1 cellular context compared by ENCODE assay signal in the genomic region with DNA sequence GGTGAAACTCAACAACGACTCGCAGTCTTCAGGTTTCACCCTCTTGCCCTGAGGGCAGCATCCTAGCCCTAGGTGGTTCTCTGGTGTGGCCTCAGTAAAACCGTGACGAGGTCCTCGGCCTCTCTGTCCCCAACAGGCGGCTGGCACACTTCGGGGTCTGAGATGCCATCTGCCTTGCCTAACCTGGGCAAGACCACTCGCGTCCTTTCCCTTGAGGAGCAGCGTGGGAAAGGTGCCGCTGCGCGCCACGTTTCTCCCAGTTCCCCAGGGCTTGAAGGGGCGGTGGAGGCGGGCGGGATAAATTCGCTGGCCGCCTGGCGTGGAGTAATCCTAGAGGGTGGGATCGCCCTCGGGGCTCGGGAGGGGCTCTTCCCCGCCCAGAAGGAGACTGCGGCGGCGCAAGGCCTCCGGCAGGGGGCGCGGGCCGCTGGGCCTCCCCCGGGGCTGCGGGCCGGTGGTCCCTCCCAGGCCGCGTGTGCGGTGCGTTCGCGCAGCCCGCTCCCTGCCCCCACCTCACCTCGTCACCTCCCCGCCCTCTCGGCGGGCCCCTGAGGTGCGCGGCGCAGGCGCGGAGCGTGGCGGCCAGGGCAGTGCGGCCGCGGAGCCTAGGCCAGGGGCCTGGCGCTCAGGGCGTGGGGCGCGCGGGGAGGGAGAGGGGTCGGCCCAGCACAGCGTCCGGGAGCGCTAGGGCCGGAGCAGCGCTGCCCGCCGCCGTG.
TF ChIP-seq lines count a peak whose summit lies in the region.

A gene with protein sequence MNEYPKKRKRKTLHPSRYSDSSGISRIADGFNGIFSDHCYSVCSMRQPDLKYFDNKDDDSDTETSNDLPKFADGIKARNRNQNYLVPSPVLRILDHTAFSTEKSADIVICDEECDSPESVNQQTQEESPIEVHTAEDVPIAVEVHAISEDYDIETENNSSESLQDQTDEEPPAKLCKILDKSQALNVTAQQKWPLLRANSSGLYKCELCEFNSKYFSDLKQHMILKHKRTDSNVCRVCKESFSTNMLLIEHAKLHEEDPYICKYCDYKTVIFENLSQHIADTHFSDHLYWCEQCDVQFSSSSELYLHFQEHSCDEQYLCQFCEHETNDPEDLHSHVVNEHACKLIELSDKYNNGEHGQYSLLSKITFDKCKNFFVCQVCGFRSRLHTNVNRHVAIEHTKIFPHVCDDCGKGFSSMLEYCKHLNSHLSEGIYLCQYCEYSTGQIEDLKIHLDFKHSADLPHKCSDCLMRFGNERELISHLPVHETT (plus strand): TSS at position 551 of the 716 bp plus-strand sequence. CDS start 5,263 bp downstream, outside the sequence.

TF ChIP-seq in K562, 482 proteins besides CTCF, POLR2A, EP300 and RAD21 (continued from another document and continues in another):
- TF ChIP-seq, protein P1, sequence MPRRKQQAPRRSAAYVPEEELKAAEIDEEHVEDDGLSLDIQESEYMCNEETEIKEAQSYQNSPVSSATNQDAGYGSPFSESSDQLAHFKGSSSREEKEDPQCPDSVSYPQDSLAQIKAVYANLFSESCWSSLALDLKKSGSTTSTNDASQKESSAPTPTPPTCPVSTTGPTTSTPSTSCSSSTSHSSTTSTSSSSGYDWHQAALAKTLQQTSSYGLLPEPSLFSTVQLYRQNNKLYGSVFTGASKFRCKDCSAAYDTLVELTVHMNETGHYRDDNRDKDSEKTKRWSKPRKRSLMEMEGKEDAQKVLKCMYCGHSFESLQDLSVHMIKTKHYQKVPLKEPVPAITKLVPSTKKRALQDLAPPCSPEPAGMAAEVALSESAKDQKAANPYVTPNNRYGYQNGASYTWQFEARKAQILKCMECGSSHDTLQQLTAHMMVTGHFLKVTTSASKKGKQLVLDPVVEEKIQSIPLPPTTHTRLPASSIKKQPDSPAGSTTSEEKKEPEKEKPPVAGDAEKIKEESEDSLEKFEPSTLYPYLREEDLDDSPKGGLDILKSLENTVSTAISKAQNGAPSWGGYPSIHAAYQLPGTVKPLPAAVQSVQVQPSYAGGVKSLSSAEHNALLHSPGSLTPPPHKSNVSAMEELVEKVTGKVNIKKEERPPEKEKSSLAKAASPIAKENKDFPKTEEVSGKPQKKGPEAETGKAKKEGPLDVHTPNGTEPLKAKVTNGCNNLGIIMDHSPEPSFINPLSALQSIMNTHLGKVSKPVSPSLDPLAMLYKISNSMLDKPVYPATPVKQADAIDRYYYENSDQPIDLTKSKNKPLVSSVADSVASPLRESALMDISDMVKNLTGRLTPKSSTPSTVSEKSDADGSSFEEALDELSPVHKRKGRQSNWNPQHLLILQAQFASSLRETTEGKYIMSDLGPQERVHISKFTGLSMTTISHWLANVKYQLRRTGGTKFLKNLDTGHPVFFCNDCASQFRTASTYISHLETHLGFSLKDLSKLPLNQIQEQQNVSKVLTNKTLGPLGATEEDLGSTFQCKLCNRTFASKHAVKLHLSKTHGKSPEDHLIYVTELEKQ (CRISPR knock-in tag; IDR thresholded peaks at IDR 0.05), result no peak
- 0 out of 2 replicates have a peak, but pooled peaks have one; percentile 3 for TF ChIP-seq PTBP1 (IDR thresholded peaks at IDR 0.05; ENCODE audit: low read depth, low read length)
- 0 out of 2 replicates have a peak, but pooled peaks have one; percentile 54 for TF ChIP-seq NR3C1 (CRISPR knock-in tag; IDR thresholded peaks at IDR 0.05)
- TF ChIP-seq SMARCC2 (IDR thresholded peaks at IDR 0.05; ENCODE audit: low read depth), result no peak
- TF ChIP-seq, protein P2, sequence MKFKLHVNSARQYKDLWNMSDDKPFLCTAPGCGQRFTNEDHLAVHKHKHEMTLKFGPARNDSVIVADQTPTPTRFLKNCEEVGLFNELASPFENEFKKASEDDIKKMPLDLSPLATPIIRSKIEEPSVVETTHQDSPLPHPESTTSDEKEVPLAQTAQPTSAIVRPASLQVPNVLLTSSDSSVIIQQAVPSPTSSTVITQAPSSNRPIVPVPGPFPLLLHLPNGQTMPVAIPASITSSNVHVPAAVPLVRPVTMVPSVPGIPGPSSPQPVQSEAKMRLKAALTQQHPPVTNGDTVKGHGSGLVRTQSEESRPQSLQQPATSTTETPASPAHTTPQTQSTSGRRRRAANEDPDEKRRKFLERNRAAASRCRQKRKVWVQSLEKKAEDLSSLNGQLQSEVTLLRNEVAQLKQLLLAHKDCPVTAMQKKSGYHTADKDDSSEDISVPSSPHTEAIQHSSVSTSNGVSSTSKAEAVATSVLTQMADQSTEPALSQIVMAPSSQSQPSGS (CRISPR knock-in tag; IDR thresholded peaks at IDR 0.05), result peak; percentile 52; the same call in 1 of the 2 replicates
- TF ChIP-seq ZNF121 (CRISPR knock-in tag; conservative IDR thresholded peaks at IDR 0.05), result peak; percentile 60
- 0 out of 2 replicates have a peak, but pooled peaks have one; percentile 23 for TF ChIP-seq MTA1 (IDR thresholded peaks at IDR 0.05; ENCODE audit: borderline replicate concordance)
- 0 out of 2 replicates have a peak, but pooled peaks have one; percentile 43 for TF ChIP-seq OTX1 (CRISPR knock-in tag; IDR thresholded peaks at IDR 0.05)
- TF ChIP-seq YY1 (IDR thresholded peaks at IDR 0.05; ENCODE audit: borderline replicate concordance in 1 of 3, control insufficient read depth in 1 of 3, extremely low read depth in 1 of 3, insufficient read depth in 3 of 3, insufficient read length in 1 of 3, insufficient replicate concordance in 2 of 3, low read depth in 1 of 3, low read length in 2 of 3), result peak in 2 of 3 experiments; percentile 48 to 69
- TF ChIP-seq, protein P3, sequence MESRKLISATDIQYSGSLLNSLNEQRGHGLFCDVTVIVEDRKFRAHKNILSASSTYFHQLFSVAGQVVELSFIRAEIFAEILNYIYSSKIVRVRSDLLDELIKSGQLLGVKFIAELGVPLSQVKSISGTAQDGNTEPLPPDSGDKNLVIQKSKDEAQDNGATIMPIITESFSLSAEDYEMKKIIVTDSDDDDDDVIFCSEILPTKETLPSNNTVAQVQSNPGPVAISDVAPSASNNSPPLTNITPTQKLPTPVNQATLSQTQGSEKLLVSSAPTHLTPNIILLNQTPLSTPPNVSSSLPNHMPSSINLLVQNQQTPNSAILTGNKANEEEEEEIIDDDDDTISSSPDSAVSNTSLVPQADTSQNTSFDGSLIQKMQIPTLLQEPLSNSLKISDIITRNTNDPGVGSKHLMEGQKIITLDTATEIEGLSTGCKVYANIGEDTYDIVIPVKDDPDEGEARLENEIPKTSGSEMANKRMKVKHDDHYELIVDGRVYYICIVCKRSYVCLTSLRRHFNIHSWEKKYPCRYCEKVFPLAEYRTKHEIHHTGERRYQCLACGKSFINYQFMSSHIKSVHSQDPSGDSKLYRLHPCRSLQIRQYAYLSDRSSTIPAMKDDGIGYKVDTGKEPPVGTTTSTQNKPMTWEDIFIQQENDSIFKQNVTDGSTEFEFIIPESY (CRISPR knock-in tag; IDR thresholded peaks at IDR 0.05), result peak; percentile 94
- TF ChIP-seq, protein P4, sequence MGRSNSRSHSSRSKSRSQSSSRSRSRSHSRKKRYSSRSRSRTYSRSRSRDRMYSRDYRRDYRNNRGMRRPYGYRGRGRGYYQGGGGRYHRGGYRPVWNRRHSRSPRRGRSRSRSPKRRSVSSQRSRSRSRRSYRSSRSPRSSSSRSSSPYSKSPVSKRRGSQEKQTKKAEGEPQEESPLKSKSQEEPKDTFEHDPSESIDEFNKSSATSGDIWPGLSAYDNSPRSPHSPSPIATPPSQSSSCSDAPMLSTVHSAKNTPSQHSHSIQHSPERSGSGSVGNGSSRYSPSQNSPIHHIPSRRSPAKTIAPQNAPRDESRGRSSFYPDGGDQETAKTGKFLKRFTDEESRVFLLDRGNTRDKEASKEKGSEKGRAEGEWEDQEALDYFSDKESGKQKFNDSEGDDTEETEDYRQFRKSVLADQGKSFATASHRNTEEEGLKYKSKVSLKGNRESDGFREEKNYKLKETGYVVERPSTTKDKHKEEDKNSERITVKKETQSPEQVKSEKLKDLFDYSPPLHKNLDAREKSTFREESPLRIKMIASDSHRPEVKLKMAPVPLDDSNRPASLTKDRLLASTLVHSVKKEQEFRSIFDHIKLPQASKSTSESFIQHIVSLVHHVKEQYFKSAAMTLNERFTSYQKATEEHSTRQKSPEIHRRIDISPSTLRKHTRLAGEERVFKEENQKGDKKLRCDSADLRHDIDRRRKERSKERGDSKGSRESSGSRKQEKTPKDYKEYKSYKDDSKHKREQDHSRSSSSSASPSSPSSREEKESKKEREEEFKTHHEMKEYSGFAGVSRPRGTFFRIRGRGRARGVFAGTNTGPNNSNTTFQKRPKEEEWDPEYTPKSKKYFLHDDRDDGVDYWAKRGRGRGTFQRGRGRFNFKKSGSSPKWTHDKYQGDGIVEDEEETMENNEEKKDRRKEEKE (IDR thresholded peaks at IDR 0.05; ENCODE audit: borderline replicate concordance in 1 of 2, control insufficient read depth in 1 of 2, low read depth in 2 of 2, low read length in 1 of 2), result 0 out of 4 replicates have a peak, but pooled peaks of 1 of the 2 experiments have one; percentile 22
- TF ChIP-seq TBL1XR1 (IDR thresholded peaks at IDR 0.05; ENCODE audit: low read length in 2 of 2), result peak in 1 of 2 experiments; percentile 77; a peak in 1 of 4 replicates
- TF ChIP-seq ZBTB7A (IDR thresholded peaks at IDR 0.05; ENCODE audit: borderline replicate concordance, control insufficient read depth, low read depth, low read length), result peak; percentile 98
- TF ChIP-seq HCFC1 (IDR thresholded peaks at IDR 0.05; ENCODE audit: low read depth, low read length), result peak; percentile 52
- TF ChIP-seq, protein P5, sequence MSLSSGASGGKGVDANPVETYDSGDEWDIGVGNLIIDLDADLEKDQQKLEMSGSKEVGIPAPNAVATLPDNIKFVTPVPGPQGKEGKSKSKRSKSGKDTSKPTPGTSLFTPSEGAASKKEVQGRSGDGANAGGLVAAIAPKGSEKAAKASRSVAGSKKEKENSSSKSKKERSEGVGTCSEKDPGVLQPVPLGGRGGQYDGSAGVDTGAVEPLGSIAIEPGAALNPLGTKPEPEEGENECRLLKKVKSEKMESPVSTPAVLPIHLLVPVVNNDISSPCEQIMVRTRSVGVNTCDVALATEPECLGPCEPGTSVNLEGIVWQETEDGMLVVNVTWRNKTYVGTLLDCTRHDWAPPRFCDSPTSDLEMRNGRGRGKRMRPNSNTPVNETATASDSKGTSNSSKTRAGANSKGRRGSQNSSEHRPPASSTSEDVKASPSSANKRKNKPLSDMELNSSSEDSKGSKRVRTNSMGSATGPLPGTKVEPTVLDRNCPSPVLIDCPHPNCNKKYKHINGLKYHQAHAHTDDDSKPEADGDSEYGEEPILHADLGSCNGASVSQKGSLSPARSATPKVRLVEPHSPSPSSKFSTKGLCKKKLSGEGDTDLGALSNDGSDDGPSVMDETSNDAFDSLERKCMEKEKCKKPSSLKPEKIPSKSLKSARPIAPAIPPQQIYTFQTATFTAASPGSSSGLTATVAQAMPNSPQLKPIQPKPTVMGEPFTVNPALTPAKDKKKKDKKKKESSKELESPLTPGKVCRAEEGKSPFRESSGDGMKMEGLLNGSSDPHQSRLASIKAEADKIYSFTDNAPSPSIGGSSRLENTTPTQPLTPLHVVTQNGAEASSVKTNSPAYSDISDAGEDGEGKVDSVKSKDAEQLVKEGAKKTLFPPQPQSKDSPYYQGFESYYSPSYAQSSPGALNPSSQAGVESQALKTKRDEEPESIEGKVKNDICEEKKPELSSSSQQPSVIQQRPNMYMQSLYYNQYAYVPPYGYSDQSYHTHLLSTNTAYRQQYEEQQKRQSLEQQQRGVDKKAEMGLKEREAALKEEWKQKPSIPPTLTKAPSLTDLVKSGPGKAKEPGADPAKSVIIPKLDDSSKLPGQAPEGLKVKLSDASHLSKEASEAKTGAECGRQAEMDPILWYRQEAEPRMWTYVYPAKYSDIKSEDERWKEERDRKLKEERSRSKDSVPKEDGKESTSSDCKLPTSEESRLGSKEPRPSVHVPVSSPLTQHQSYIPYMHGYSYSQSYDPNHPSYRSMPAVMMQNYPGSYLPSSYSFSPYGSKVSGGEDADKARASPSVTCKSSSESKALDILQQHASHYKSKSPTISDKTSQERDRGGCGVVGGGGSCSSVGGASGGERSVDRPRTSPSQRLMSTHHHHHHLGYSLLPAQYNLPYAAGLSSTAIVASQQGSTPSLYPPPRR (CRISPR knock-in tag; IDR thresholded peaks at IDR 0.05; ENCODE audit: borderline replicate concordance), result peak; percentile 88
- TF ChIP-seq, protein P6, sequence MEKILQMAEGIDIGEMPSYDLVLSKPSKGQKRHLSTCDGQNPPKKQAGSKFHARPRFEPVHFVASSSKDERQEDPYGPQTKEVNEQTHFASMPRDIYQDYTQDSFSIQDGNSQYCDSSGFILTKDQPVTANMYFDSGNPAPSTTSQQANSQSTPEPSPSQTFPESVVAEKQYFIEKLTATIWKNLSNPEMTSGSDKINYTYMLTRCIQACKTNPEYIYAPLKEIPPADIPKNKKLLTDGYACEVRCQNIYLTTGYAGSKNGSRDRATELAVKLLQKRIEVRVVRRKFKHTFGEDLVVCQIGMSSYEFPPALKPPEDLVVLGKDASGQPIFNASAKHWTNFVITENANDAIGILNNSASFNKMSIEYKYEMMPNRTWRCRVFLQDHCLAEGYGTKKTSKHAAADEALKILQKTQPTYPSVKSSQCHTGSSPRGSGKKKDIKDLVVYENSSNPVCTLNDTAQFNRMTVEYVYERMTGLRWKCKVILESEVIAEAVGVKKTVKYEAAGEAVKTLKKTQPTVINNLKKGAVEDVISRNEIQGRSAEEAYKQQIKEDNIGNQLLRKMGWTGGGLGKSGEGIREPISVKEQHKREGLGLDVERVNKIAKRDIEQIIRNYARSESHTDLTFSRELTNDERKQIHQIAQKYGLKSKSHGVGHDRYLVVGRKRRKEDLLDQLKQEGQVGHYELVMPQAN (IDR thresholded peaks at IDR 0.05; ENCODE audit: borderline replicate concordance), result peak; percentile 40; the same call in 1 of the 2 replicates
- TF ChIP-seq NR1H2 (CRISPR knock-in tag; IDR thresholded peaks at IDR 0.05), result no peak
- no peak for TF ChIP-seq ZNF311 (CRISPR knock-in tag; IDR thresholded peaks at IDR 0.05)
- no peak for TF ChIP-seq ATF1 (CRISPR knock-in tag; IDR thresholded peaks at IDR 0.05)
- TF ChIP-seq ATF1 (tag; IDR thresholded peaks at IDR 0.05), result peak; percentile 76
- no peak for TF ChIP-seq ZNF217 (CRISPR knock-in tag; IDR thresholded peaks at IDR 0.05)
- no peak for TF ChIP-seq PURB (CRISPR knock-in tag; IDR thresholded peaks at IDR 0.05; ENCODE audit: low read depth)
- peak; percentile 88 for TF ChIP-seq ZBTB1 (CRISPR knock-in tag; IDR thresholded peaks at IDR 0.05; ENCODE audit: borderline replicate concordance, low read depth)
- TF ChIP-seq SPI1 (IDR thresholded peaks at IDR 0.05; ENCODE audit: borderline replicate concordance, low read depth, low read length), result no peak
- TF ChIP-seq ETV6 (IDR thresholded peaks at IDR 0.05; ENCODE audit: borderline replicate concordance in 1 of 2, low read depth in 2 of 2, low read length in 1 of 2), result no peak
- TF ChIP-seq ETV6 (CRISPR knock-in tag; IDR thresholded peaks at IDR 0.05; ENCODE audit: borderline replicate concordance), result peak; percentile 98; the same call in 1 of the 2 replicates
- TF ChIP-seq, protein P7, sequence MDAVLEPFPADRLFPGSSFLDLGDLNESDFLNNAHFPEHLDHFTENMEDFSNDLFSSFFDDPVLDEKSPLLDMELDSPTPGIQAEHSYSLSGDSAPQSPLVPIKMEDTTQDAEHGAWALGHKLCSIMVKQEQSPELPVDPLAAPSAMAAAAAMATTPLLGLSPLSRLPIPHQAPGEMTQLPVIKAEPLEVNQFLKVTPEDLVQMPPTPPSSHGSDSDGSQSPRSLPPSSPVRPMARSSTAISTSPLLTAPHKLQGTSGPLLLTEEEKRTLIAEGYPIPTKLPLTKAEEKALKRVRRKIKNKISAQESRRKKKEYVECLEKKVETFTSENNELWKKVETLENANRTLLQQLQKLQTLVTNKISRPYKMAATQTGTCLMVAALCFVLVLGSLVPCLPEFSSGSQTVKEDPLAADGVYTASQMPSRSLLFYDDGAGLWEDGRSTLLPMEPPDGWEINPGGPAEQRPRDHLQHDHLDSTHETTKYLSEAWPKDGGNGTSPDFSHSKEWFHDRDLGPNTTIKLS (IDR thresholded peaks at IDR 0.05; ENCODE audit: borderline replicate concordance, low read depth), result peak; percentile 50; the same call in 1 of the 2 replicates
- no peak for TF ChIP-seq ELF1 (tag; IDR thresholded peaks at IDR 0.05)
